In genomic region chr5:50384371-50384770, GRCh38 we compare ENCODE assay signal across 1 cellular context. TPM values are rescaled to one million over a fixed set of nuclear protein-coding genes. Genes with fewer than 3 reads are reported as not detected.
"Had no signal": no experiment of that assay in that cellular context is flagged by ENCODE, and none has a peak within 500 bp of the region (broad histone marks: within the 10 kb centered on the region; RNA-seq: fewer than 3 reads in every experiment).

No MANE protein-coding gene starts in this region.

RNA-seq across cellular contexts. Expression of gene EMB, which starts 56.7 kb away (rescaled TPM):
- total RNA-seq: SJSA1 had no signal
